Comparison of ENCODE assay signal across 2 cellular contexts in the genomic region with DNA sequence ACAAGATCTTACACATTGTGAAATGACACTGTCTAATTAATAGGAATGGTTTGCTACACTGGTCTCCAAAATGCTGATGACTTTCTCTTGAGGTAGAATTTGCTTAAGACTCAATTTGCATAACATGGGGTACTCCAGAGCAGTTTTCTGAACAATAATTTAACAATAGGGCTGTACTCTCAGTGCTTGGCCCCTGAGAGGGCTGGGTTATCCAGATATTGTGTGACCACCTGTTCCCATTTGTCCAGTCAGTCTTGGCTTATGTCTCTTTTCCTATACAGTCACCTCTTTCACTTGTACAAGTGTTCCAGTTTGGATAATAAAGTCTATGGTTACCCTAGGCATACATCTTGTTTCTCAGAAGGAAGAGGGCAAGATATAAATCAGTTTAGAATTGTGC.
TF ChIP-seq lines count a peak whose summit lies in the region.

No MANE protein-coding gene starts in this region.

TF ChIP-seq in HEK293, 187 proteins besides CTCF, POLR2A, EP300 and RAD21 (continued from another document):
- TF ChIP-seq, protein P1, sequence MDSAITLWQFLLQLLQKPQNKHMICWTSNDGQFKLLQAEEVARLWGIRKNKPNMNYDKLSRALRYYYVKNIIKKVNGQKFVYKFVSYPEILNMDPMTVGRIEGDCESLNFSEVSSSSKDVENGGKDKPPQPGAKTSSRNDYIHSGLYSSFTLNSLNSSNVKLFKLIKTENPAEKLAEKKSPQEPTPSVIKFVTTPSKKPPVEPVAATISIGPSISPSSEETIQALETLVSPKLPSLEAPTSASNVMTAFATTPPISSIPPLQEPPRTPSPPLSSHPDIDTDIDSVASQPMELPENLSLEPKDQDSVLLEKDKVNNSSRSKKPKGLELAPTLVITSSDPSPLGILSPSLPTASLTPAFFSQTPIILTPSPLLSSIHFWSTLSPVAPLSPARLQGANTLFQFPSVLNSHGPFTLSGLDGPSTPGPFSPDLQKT (IDR thresholded peaks at IDR 0.05; ENCODE audit: borderline replicate concordance, low read depth, low read length) = no peak

TF ChIP-seq in GM12878, 131 proteins besides CTCF, POLR2A, EP300 and RAD21 (continued from another document):
- TF ChIP-seq, protein P2, sequence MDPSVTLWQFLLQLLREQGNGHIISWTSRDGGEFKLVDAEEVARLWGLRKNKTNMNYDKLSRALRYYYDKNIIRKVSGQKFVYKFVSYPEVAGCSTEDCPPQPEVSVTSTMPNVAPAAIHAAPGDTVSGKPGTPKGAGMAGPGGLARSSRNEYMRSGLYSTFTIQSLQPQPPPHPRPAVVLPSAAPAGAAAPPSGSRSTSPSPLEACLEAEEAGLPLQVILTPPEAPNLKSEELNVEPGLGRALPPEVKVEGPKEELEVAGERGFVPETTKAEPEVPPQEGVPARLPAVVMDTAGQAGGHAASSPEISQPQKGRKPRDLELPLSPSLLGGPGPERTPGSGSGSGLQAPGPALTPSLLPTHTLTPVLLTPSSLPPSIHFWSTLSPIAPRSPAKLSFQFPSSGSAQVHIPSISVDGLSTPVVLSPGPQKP (IDR thresholded peaks at IDR 0.05; ENCODE audit: low read depth, low read length) = no peak
- TF ChIP-seq, protein P3, sequence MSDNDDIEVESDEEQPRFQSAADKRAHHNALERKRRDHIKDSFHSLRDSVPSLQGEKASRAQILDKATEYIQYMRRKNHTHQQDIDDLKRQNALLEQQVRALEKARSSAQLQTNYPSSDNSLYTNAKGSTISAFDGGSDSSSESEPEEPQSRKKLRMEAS (IDR thresholded peaks at IDR 0.05; ENCODE audit: low read depth, low read length) = no peak
- TF ChIP-seq POU2F2 (IDR thresholded peaks at IDR 0.05; ENCODE audit: borderline replicate concordance, low read depth, low read length) (no peak), CBX5 (IDR thresholded peaks at IDR 0.05; ENCODE audit: low read depth) (no peak), YY1 (IDR thresholded peaks at IDR 0.05; ENCODE audit: low read depth, low read length) (no peak)
- TF ChIP-seq, protein P4, sequence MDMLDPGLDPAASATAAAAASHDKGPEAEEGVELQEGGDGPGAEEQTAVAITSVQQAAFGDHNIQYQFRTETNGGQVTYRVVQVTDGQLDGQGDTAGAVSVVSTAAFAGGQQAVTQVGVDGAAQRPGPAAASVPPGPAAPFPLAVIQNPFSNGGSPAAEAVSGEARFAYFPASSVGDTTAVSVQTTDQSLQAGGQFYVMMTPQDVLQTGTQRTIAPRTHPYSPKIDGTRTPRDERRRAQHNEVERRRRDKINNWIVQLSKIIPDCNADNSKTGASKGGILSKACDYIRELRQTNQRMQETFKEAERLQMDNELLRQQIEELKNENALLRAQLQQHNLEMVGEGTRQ (IDR thresholded peaks at IDR 0.05; ENCODE audit: borderline replicate concordance, low read depth, low read length) = no peak
- TF ChIP-seq, protein P5, sequence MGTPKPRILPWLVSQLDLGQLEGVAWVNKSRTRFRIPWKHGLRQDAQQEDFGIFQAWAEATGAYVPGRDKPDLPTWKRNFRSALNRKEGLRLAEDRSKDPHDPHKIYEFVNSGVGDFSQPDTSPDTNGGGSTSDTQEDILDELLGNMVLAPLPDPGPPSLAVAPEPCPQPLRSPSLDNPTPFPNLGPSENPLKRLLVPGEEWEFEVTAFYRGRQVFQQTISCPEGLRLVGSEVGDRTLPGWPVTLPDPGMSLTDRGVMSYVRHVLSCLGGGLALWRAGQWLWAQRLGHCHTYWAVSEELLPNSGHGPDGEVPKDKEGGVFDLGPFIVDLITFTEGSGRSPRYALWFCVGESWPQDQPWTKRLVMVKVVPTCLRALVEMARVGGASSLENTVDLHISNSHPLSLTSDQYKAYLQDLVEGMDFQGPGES (IDR thresholded peaks at IDR 0.05) = no peak
- TF ChIP-seq, protein P6, sequence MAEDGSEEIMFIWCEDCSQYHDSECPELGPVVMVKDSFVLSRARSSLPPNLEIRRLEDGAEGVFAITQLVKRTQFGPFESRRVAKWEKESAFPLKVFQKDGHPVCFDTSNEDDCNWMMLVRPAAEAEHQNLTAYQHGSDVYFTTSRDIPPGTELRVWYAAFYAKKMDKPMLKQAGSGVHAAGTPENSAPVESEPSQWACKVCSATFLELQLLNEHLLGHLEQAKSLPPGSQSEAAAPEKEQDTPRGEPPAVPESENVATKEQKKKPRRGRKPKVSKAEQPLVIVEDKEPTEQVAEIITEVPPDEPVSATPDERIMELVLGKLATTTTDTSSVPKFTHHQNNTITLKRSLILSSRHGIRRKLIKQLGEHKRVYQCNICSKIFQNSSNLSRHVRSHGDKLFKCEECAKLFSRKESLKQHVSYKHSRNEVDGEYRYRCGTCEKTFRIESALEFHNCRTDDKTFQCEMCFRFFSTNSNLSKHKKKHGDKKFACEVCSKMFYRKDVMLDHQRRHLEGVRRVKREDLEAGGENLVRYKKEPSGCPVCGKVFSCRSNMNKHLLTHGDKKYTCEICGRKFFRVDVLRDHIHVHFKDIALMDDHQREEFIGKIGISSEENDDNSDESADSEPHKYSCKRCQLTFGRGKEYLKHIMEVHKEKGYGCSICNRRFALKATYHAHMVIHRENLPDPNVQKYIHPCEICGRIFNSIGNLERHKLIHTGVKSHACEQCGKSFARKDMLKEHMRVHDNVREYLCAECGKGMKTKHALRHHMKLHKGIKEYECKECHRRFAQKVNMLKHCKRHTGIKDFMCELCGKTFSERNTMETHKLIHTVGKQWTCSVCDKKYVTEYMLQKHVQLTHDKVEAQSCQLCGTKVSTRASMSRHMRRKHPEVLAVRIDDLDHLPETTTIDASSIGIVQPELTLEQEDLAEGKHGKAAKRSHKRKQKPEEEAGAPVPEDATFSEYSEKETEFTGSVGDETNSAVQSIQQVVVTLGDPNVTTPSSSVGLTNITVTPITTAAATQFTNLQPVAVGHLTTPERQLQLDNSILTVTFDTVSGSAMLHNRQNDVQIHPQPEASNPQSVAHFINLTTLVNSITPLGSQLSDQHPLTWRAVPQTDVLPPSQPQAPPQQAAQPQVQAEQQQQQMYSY (CRISPR knock-in tag; IDR thresholded peaks at IDR 0.05) = no peak
- TF ChIP-seq, protein P7, sequence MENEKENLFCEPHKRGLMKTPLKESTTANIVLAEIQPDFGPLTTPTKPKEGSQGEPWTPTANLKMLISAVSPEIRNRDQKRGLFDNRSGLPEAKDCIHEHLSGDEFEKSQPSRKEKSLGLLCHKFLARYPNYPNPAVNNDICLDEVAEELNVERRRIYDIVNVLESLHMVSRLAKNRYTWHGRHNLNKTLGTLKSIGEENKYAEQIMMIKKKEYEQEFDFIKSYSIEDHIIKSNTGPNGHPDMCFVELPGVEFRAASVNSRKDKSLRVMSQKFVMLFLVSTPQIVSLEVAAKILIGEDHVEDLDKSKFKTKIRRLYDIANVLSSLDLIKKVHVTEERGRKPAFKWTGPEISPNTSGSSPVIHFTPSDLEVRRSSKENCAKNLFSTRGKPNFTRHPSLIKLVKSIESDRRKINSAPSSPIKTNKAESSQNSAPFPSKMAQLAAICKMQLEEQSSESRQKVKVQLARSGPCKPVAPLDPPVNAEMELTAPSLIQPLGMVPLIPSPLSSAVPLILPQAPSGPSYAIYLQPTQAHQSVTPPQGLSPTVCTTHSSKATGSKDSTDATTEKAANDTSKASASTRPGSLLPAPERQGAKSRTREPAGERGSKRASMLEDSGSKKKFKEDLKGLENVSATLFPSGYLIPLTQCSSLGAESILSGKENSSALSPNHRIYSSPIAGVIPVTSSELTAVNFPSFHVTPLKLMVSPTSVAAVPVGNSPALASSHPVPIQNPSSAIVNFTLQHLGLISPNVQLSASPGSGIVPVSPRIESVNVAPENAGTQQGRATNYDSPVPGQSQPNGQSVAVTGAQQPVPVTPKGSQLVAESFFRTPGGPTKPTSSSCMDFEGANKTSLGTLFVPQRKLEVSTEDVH (IDR thresholded peaks at IDR 0.05; ENCODE audit: low read depth, partially characterized antibody) = no peak
